1 cellular context compared by ENCODE assay signal in genomic region chr11:32137869-32138268, GRCh38.
TF ChIP-seq lines count a peak whose summit lies in the region.

No MANE protein-coding gene starts in this region.

TF ChIP-seq in GM12878, 131 proteins besides CTCF, POLR2A, EP300 and RAD21 (continued from another document):
- TF ChIP-seq MAX (IDR thresholded peaks at IDR 0.05; ENCODE audit: low read depth, low read length) = no peak
- peak; percentile 21 for TF ChIP-seq MEF2B (IDR thresholded peaks at IDR 0.05; ENCODE audit: partially characterized antibody, poor library complexity, severe bottlenecking)
- 0 out of 3 replicates have a peak, but pooled peaks have one; percentile 23 for TF ChIP-seq POU2F2 (IDR thresholded peaks at IDR 0.05; ENCODE audit: borderline replicate concordance, low read depth, low read length)
- peak; percentile 35 to 51; a peak in 3 of 4 replicates for TF ChIP-seq IKZF2 (IDR thresholded peaks at IDR 0.05)
- TF ChIP-seq BHLHE40 (IDR thresholded peaks at IDR 0.05; ENCODE audit: borderline replicate concordance in 1 of 2, low read depth in 2 of 2, low read length in 1 of 2) = no peak
- no peak for TF ChIP-seq CUX1 (IDR thresholded peaks at IDR 0.05; ENCODE audit: insufficient replicate concordance, low read depth, low read length)
- no peak for TF ChIP-seq ZNF207 (IDR thresholded peaks at IDR 0.05; ENCODE audit: borderline replicate concordance)
TF ChIP-seq in GM12878: peak in this region for 7.
